Comparison of ENCODE assay signal across 24 cellular contexts in the genomic region with DNA sequence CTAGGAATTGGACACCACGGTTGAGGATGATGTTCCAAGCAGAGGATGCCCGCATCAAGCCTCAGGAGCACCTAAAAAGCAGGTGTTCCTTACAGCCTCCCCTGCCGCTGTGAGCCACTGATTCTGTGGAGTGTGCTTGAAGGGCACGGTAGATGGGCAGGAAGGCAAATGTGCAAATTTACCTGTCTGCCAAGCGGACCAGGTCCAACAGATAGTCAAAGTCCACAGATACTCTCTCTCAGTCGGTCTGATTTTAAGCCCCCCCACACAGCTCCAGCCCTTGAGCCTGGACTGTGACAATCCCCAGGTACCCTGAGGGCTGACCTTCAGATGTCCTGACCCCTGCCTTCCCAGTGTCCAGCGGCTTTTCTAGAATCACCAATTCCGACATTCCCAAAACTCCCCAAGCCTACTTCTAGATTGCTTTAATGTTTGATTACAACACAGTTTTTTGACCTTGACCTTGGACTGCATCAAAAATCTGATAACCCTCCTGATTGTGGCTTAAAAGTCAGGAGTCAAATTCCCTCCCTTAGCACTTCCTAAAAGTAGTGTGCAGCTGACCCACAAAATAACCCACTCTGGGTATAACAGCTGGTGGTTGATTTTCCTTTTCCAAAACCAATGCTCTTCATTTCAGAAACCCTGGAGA.
"Had no signal": no experiment of that assay in that cellular context is flagged by ENCODE, and none has a peak within 500 bp of the region (broad histone marks: within the 10 kb centered on the region; RNA-seq: fewer than 3 reads in every experiment).

No MANE protein-coding gene starts in this region.

- H3K4me1 ChIP-seq: colonic mucosa, gastrocnemius medialis, prostate gland, spleen had no signal

- H3K9me3 Mint-ChIP-seq: dendritic cell treated with granulocyte-macrophage colony-stimulating factor and Interleukin-4, amounts not matched to agents 40 ng/mL and 50 ng/mL, for 4 days; endodermal cell; mesothelial cell of epicardium; nephron; neural progenitor cell; stimulated activated naive B cell treated with anti-CD40 and anti-IgM and Interleukin-4, amounts not matched to agents 10 μg/mL and 1 μg/mL and 100 μg/mL, for 72 hours; stimulated activated naive CD8-positive, alpha-beta T cell treated with anti-CD3 and anti-CD28 coated beads, Interleukin-15, Interleukin-2, amounts not matched to agents 100 ng/mL and 50 ng/mL, for 24 hours had no signal

- H3K36me3 ChIP-seq: colonic mucosa, gastrocnemius medialis, neural progenitor cell, prostate gland, spleen, thoracic aorta, tibial nerve, upper lobe of left lung had no signal

- H3K4me1 Mint-ChIP-seq: endodermal cell; naive thymus-derived CD4-positive, alpha-beta T cell; stimulated activated naive B cell treated with anti-CD40 and anti-IgM and Interleukin-4, amounts not matched to agents 10 μg/mL and 1 μg/mL and 100 μg/mL, for 72 hours had no signal

- H3K27me3 ChIP-seq: colonic mucosa, gastrocnemius medialis, neural progenitor cell, spleen, tibial nerve, upper lobe of left lung had no signal

- H3K36me3 Mint-ChIP-seq: mesothelial cell of epicardium; naive thymus-derived CD4-positive, alpha-beta T cell; neural progenitor cell; stimulated activated naive B cell treated with anti-CD40 and anti-IgM and Interleukin-4, amounts not matched to agents 10 μg/mL and 1 μg/mL and 100 μg/mL, for 72 hours had no signal

- H3K27ac Mint-ChIP-seq: dendritic cell treated with granulocyte-macrophage colony-stimulating factor and Interleukin-4, amounts not matched to agents 40 ng/mL and 50 ng/mL, for 4 days; endodermal cell; mesothelial cell of epicardium; naive thymus-derived CD4-positive, alpha-beta T cell; nephron; neural progenitor cell; stimulated activated naive B cell treated with anti-CD40 and anti-IgM and Interleukin-4, amounts not matched to agents 10 μg/mL and 1 μg/mL and 100 μg/mL, for 72 hours; stimulated activated naive CD8-positive, alpha-beta T cell treated with anti-CD3 and anti-CD28 coated beads, Interleukin-15, Interleukin-2, amounts not matched to agents 100 ng/mL and 50 ng/mL, for 24 hours had no signal

- ATAC-seq: gastrocnemius medialis; mucosa of descending colon; naive thymus-derived CD4-positive, alpha-beta T cell; stimulated activated naive B cell treated with anti-CD40 and anti-IgM and Interleukin-4, amounts not matched to agents 10 μg/mL and 1 μg/mL and 100 μg/mL, for 72 hours had no signal

- H3K9me3 ChIP-seq: colonic mucosa, gastrocnemius medialis, mucosa of descending colon, prostate gland, spleen, thoracic aorta, tibial nerve, upper lobe of left lung had no signal

- H3K4me2 ChIP-seq: neural progenitor cell had no signal

- H3K9ac ChIP-seq: neural progenitor cell had no signal

- H3K4me3 ChIP-seq: colonic mucosa, gastrocnemius medialis, mucosa of descending colon, neural progenitor cell, prostate gland, skin epidermis, spleen, thoracic aorta, tibial nerve, upper lobe of left lung had no signal

- H3K27me3 Mint-ChIP-seq: dendritic cell treated with granulocyte-macrophage colony-stimulating factor and Interleukin-4, amounts not matched to agents 40 ng/mL and 50 ng/mL, for 4 days; stimulated activated naive B cell treated with anti-CD40 and anti-IgM and Interleukin-4, amounts not matched to agents 10 μg/mL and 1 μg/mL and 100 μg/mL, for 72 hours had no signal

- H3K27ac ChIP-seq: colonic mucosa, epithelial cell of prostate, gastrocnemius medialis, neural progenitor cell, prostate gland, skin epidermis, spleen, thoracic aorta, tibial nerve, upper lobe of left lung had no signal

- H2AFZ ChIP-seq: neural progenitor cell had no signal

- DNase-seq: colonic mucosa; effector CD8-positive, alpha-beta T cell; endodermal cell; gastrocnemius medialis; head of caudate nucleus; mesenchymal stem cell; mucosa of descending colon; naive thymus-derived CD4-positive, alpha-beta T cell; nucleus accumbens; right cardiac atrium; spleen; stimulated activated CD4-positive, alpha-beta T cell treated with anti-CD3 and anti-CD28 coated beads, Interleukin-4, amount 100 ng/mL, for 4 hours; stimulated activated naive B cell treated with anti-CD40 and anti-IgM and Interleukin-4, amounts not matched to agents 10 μg/mL and 1 μg/mL and 100 μg/mL, for 72 hours; upper lobe of left lung had no signal

- H3K4me3 Mint-ChIP-seq: dendritic cell treated with granulocyte-macrophage colony-stimulating factor and Interleukin-4, amounts not matched to agents 40 ng/mL and 50 ng/mL, for 4 days; endodermal cell; mesothelial cell of epicardium; naive thymus-derived CD4-positive, alpha-beta T cell; nephron; neural progenitor cell; stimulated activated naive B cell treated with anti-CD40 and anti-IgM and Interleukin-4, amounts not matched to agents 10 μg/mL and 1 μg/mL and 100 μg/mL, for 72 hours; stimulated activated naive CD8-positive, alpha-beta T cell treated with anti-CD3 and anti-CD28 coated beads, Interleukin-15, Interleukin-2, amounts not matched to agents 100 ng/mL and 50 ng/mL, for 24 hours had no signal
